ENCODE assay signal across 8 cellular contexts in the genomic region with DNA sequence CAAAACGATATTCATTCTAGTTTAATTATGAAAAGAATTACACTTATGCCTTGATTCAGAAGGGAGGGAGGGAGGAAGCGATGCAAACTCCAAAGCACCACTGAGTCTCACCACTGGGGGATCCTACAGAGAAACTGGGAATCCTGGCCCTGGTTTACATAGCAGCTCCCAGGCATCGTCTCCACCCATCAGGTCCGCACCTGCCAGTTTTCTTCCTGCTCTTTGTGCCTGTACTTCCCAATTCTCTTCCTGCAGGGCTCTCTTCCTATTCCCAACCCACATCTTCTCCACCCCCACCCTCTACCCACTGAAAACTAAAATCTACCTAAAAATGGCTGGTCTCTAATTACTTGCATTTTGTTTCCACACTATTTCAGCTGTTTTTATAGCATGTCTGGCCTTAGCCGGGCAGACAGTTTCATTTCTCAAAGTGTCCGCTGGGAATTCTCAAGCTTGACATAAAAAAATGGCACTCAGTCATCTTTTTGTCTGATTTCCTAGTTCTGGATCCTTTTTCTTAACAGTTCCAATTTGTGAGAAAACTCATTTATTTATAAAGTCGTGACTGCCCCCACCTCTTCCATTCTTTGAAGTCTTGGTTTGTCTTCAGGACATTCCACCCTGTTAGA. TPM values are rescaled to one million over a fixed set of nuclear protein-coding genes. Genes with fewer than 3 reads are reported as not detected.
DNase-seq lines count a peak whose midpoint lies in the region; ATAC-seq and TF ChIP-seq lines count a peak whose summit lies in the region.

No MANE protein-coding gene starts in this region.

- POLR2A ChIA-PET in CD8-positive, alpha-beta memory T cell (lab: Charles Lee), result interaction anchor here (0.5 to 1.6 kb wide), 3 partner anchors 11 to 107 kb away, joined by 5 to 6 read pairs (median 6); no protein-coding TSS in a partner anchor

- H3K27me3 Mint-ChIP-seq in CD8-positive, alpha-beta memory T cell, result no peaks in the 10 kb centered on the region
- H3K27me3 Mint-ChIP-seq in activated naive CD8-positive, alpha-beta T cell, result no peaks in the 10 kb centered on the region

- intact Hi-C loops in left lung (cut with DNase I), result no loop called here

- peaks cover 6 to 26% (median 6%) of the 10 kb centered on the region in 3 donors for H3K36me3 Mint-ChIP-seq in CD8-positive, alpha-beta memory T cell
- H3K36me3 Mint-ChIP-seq in activated naive CD8-positive, alpha-beta T cell, result peaks cover 6% of the 10 kb centered on the region

- H3K4me3 Mint-ChIP-seq in CD8-positive, alpha-beta memory T cell, result peak overlapping the region; percentile 14 to 96 (median 86)
- peak overlapping the region; percentile 83 for H3K4me3 Mint-ChIP-seq in activated naive CD8-positive, alpha-beta T cell

- H3K4me3 ChIP-seq in CD8-positive, alpha-beta memory T cell (ENCODE audit: low read length), result no peak overlapping the region
- no peak overlapping the region for H3K4me3 ChIP-seq in HFF-Myc (replicated peaks; ENCODE audit: low read depth, low read length)
- peak overlapping the region in 1 of 2 donors; percentile 94 for H3K4me3 ChIP-seq in left lung

- peak in 1 of 5 donors; percentile 26 for DNase-seq in CD8-positive, alpha-beta memory T cell
- no peak for DNase-seq in HFF-Myc (ENCODE audit: extremely low read depth, low read depth)
- DNase-seq in left lung, result no peak
- DNase-seq in NCI-H69 (lab: John Stamatoyannopoulos, UW), result no peak
- DNase-seq in SKM-1 treated with dmso at 0.1 percent for 144 hours (lab: John Stamatoyannopoulos, UW; ENCODE audit: unreplicated experiment), result no peak
- DNase-seq in A172 (ENCODE audit: low spot score), result no peak

- peak; percentile 16 for TF ChIP-seq CTCF in HFF-Myc (IDR thresholded peaks at IDR 0.05; ENCODE audit: low read depth, low read length, missing control alignments)
- TF ChIP-seq CTCF in left lung (IDR thresholded peaks at IDR 0.05), result peak in 1 of 2 donors; percentile 32

- H3K27ac Mint-ChIP-seq in CD8-positive, alpha-beta memory T cell, result peak overlapping the region in 7 of 8 donors; percentile 82 to 98 (median 96)
- H3K27ac Mint-ChIP-seq in activated naive CD8-positive, alpha-beta T cell, result peak overlapping the region; percentile 37

- ATAC-seq in left lung, result no peak
- ATAC-seq in GM21717 (IDR thresholded peaks at IDR 0.05; ENCODE audit: unreplicated experiment), result no peak

- H3K36me3 ChIP-seq in CD8-positive, alpha-beta memory T cell (ENCODE audit: insufficient read depth, low read length), result peaks cover 2% of the 10 kb centered on the region
- peaks cover 0 to 19% of the 10 kb centered on the region in 2 donors for H3K36me3 ChIP-seq in left lung

- H3K27me3 ChIP-seq in CD8-positive, alpha-beta memory T cell (ENCODE audit: insufficient read depth, low read length, poor library complexity, severe bottlenecking), result no peaks in the 10 kb centered on the region
- no peaks in the 10 kb centered on the region for H3K27me3 ChIP-seq in left lung

- no peaks in the 10 kb centered on the region for H3K9me3 Mint-ChIP-seq in CD8-positive, alpha-beta memory T cell
- no peaks in the 10 kb centered on the region for H3K9me3 Mint-ChIP-seq in activated naive CD8-positive, alpha-beta T cell (ENCODE audit: low read depth)

- H3K4me1 Mint-ChIP-seq in CD8-positive, alpha-beta memory T cell, result peaks cover 73 to 91% (median 86%) of the 10 kb centered on the region in 3 donors
- peaks cover 76% of the 10 kb centered on the region for H3K4me1 Mint-ChIP-seq in activated naive CD8-positive, alpha-beta T cell (ENCODE audit: low read depth)

- CTCF ChIA-PET in CD8-positive, alpha-beta memory T cell (lab: Charles Lee), result interaction anchor here (0.8 to 5.0 kb wide), 8 partner anchors 14 to 36 kb away, joined by 3 to 40 read pairs (median 5); no protein-coding TSS in a partner anchor

- H3K27ac ChIP-seq in CD8-positive, alpha-beta memory T cell (ENCODE audit: low read depth, low read length), result peak overlapping the region; percentile 97
- H3K27ac ChIP-seq in left lung, result peak overlapping the region; percentile 96 to 98

- no peaks in the 10 kb centered on the region for H3K9me3 ChIP-seq in CD8-positive, alpha-beta memory T cell (ENCODE audit: low read length)
- no peaks in the 10 kb centered on the region for H3K9me3 ChIP-seq in left lung

- H3K4me1 ChIP-seq in CD8-positive, alpha-beta memory T cell (ENCODE audit: insufficient read depth, low read length), result peaks cover 84% of the 10 kb centered on the region
- H3K4me1 ChIP-seq in left lung, result peaks cover 64 to 90% of the 10 kb centered on the region in 2 donors

RNA-seq across cellular contexts. Expression of a gene that starts 1.6 kb away (rescaled TPM):
- total RNA-seq in CD8-positive, alpha-beta memory T cell, result 100 to 1,000 TPM; 212 to 213 TPM
- polyA plus RNA-seq in CD8-positive, alpha-beta memory T cell, result 62.4 TPM
- total RNA-seq in left lung, result 100 to 1,000 TPM; 111 to 133 TPM
- total RNA-seq in A172 (2014; rRNA removed; shearing (Covaris generic)), result 125 and 132 TPM in 2 replicates
